ENCODE assay signal across 11 cellular contexts in genomic region chr9:131666779-131667178, GRCh38.
A peak's percentile ranks its signal among the peaks of the same experiment; 100 is the strongest.
DNase-seq lines count a peak whose midpoint lies in the region; ATAC-seq and TF ChIP-seq lines count a peak whose summit lies in the region.
"Had no signal": no experiment of that assay in that cellular context is flagged by ENCODE, and none has a peak within 500 bp of the region (broad histone marks: within the 10 kb centered on the region; RNA-seq: fewer than 3 reads in every experiment).

No MANE protein-coding gene starts in this region.

- H2AK5ac ChIP-seq in trophoblast cell (ENCODE audit: low read length): peak overlapping the region; percentile 57

- no peak for TF ChIP-seq CTCF in DOHH2 (IDR thresholded peaks at IDR 0.05; ENCODE audit: low read depth, low read length, poor library complexity, severe bottlenecking)
- TF ChIP-seq CTCF in PC-3 (conservative IDR thresholded peaks at IDR 0.05; ENCODE audit: low read depth, low read length): no peak

- intact Hi-C loops in PC-3 (cut with micrococcal nuclease): no loop called here

- H3K4me3 Mint-ChIP-seq in T-cell: peak overlapping the region; percentile 67 to 81 (median 71)
- H3K4me3 Mint-ChIP-seq in activated naive CD8-positive, alpha-beta T cell treated with anti-CD3 and anti-CD28 coated beads for 36 hours: peak overlapping the region; percentile 47

- peak overlapping the region; percentile 13 for H3K14ac ChIP-seq in trophoblast cell (ENCODE audit: low read length)

- H3K36me3 Mint-ChIP-seq in T-cell: peaks cover 20% of the 10 kb centered on the region
- peaks cover 21% of the 10 kb centered on the region for H3K36me3 Mint-ChIP-seq in activated naive CD8-positive, alpha-beta T cell treated with anti-CD3 and anti-CD28 coated beads for 36 hours

- no TSS peak for BruUV-seq in PC-3 (replicated peaks; lab: Mats Ljungman, UMichigan)

- H3K9ac ChIP-seq in trophoblast cell (ENCODE audit: low read length) (no peak overlapping the region), PC-3 (ENCODE audit: low read length) (no peak overlapping the region)

- H3K9me2 ChIP-seq in DOHH2 (replicated peaks; ENCODE audit: control insufficient read depth, low read length): no peaks in the 10 kb centered on the region
- no peaks in the 10 kb centered on the region for H3K9me2 ChIP-seq in PC-3 (replicated peaks; ENCODE audit: low read length)

- H3K18ac ChIP-seq in trophoblast cell (ENCODE audit: low read length): peak overlapping the region; percentile 51

- peaks cover 46% of the 10 kb centered on the region for H3K36me3 ChIP-seq in DOHH2 (ENCODE audit: control insufficient read depth, low read length)
- H3K36me3 ChIP-seq in trophoblast cell (ENCODE audit: control insufficient read depth in 1 of 2, insufficient read depth in 2 of 2, low read length in 2 of 2): peaks cover 0 to 4% of the 10 kb centered on the region in 2 experiments
- H3K36me3 ChIP-seq in PC-3 (ENCODE audit: low read depth, low read length): no peaks in the 10 kb centered on the region

- peaks cover 23% of the 10 kb centered on the region for H3F3A ChIP-seq in DOHH2 (ENCODE audit: control insufficient read depth, insufficient read depth)
- no peaks in the 10 kb centered on the region for H3F3A ChIP-seq in PC-3 (ENCODE audit: low read length, unreplicated experiment)

- H3K23ac ChIP-seq in trophoblast cell (ENCODE audit: low read length): no peak overlapping the region

- H3K4me2 ChIP-seq in DOHH2 (ENCODE audit: low read length) (peak overlapping the region; percentile 91), trophoblast cell (ENCODE audit: low read length) (no peak overlapping the region), PC-3 (ENCODE audit: low read length) (no peak overlapping the region)

- peak overlapping the region; percentile 12 for H2BK12ac ChIP-seq in trophoblast cell (ENCODE audit: low read length)

- no peaks in the 10 kb centered on the region for H3K9me3 Mint-ChIP-seq in T-cell
- H3K9me3 Mint-ChIP-seq in activated naive CD8-positive, alpha-beta T cell treated with anti-CD3 and anti-CD28 coated beads for 36 hours: no peaks in the 10 kb centered on the region

- peaks cover 19% of the 10 kb centered on the region for H3K79me1 ChIP-seq in trophoblast cell (ENCODE audit: low read length)

- H3K27ac ChIP-seq in DOHH2 (ENCODE audit: low read depth, low read length) (peak overlapping the region; percentile 9; the same call in 1 of the 2 replicates), trophoblast cell (ENCODE audit: low read depth, low read length) (peak overlapping the region; percentile 4), PC-3 (ENCODE audit: low read length) (no peak overlapping the region)

- H4K12ac ChIP-seq in trophoblast cell (ENCODE audit: low read depth, low read length): no peak overlapping the region

- H2AFZ ChIP-seq in trophoblast cell (ENCODE audit: insufficient read depth, low read length, poor library complexity) (no peak overlapping the region), PC-3 (ENCODE audit: low read length) (no peak overlapping the region)

- H3K79me2 ChIP-seq in DOHH2 (ENCODE audit: control insufficient read depth, low read length): peaks cover 98% of the 10 kb centered on the region
- peaks cover 9% of the 10 kb centered on the region for H3K79me2 ChIP-seq in trophoblast cell (ENCODE audit: control insufficient read depth, insufficient read depth, low read length, poor library complexity)
- H3K79me2 ChIP-seq in PC-3 (ENCODE audit: low read length): peaks cover 4% of the 10 kb centered on the region; the same call in 1 of the 2 replicates

- H3K4me1 ChIP-seq in DOHH2 (ENCODE audit: control insufficient read depth, low read length) (peaks cover 95% of the 10 kb centered on the region), trophoblast cell (ENCODE audit: control insufficient read depth in 1 of 2, insufficient read depth in 2 of 2, low read length in 2 of 2) (peaks cover 41 to 44% of the 10 kb centered on the region in 2 experiments), PC-3 (ENCODE audit: insufficient read depth, low read length) (peaks cover 33% of the 10 kb centered on the region)

- H3K27me3 ChIP-seq in DOHH2 (ENCODE audit: control insufficient read depth, low read length) (no peaks in the 10 kb centered on the region), trophoblast cell (ENCODE audit: insufficient read depth, low read length) (no peaks in the 10 kb centered on the region), PC-3 (ENCODE audit: low read length) (no peaks in the 10 kb centered on the region)

- POLR2A ChIA-PET in T-cell (lab: Charles Lee) (interaction anchor here (0.6 to 1.4 kb wide), 5 partner anchors 9 to 72 kb away, joined by 3 to 4 read pairs (median 3); no protein-coding TSS in a partner anchor), PC-3 (lab: Charles Lee; ENCODE audit: unreplicated experiment) (no interaction called here)

- no peaks in the 10 kb centered on the region for H3K27me3 Mint-ChIP-seq in T-cell
- no peaks in the 10 kb centered on the region for H3K27me3 Mint-ChIP-seq in activated naive CD8-positive, alpha-beta T cell treated with anti-CD3 and anti-CD28 coated beads for 36 hours

- peaks cover 4% of the 10 kb centered on the region for H4K20me1 ChIP-seq in DOHH2 (ENCODE audit: control insufficient read depth, insufficient read depth, low read depth, low read length)
- H4K20me1 ChIP-seq in PC-3 (ENCODE audit: low read length): no peaks in the 10 kb centered on the region

- CTCF ChIA-PET in T-cell (lab: Charles Lee): interaction anchor here in 1 of 2 donors (0.8 to 1.1 kb wide), 2 partner anchors 23 to 64 kb away, joined by 3 to 4 read pairs; no protein-coding TSS in a partner anchor
- CTCF ChIA-PET in PC-3 (lab: Charles Lee): interaction anchor here (0.5 kb wide), 1 partner anchor 13 kb away, joined by 3 read pairs; no protein-coding TSS in a partner anchor

- H4K91ac ChIP-seq in trophoblast cell (ENCODE audit: low read depth, low read length): peak overlapping the region; percentile 30

- H4K8ac ChIP-seq in trophoblast cell (ENCODE audit: low read depth, low read length): no peak overlapping the region

- H2BK5ac ChIP-seq in trophoblast cell (ENCODE audit: low read depth, low read length, poor library complexity): peak overlapping the region; percentile 16

- ATAC-seq in T-cell (replicated peaks in 1 of 4): peak in 3 of 4 experiments; percentile 17 to 41 (median 28)
- ATAC-seq in PC-3: no peak
- ATAC-seq in HG03469 (IDR thresholded peaks at IDR 0.05; ENCODE audit: unreplicated experiment): no peak

- DNase-seq in T-cell: peak in 25 of 34 experiments; percentile 25 to 52 (median 36)
- no peak for DNase-seq in activated naive CD8-positive, alpha-beta T cell treated with anti-CD3 and anti-CD28 coated beads for 36 hours
- no peak for DNase-seq in trophoblast cell
- DNase-seq in hippocampal formation (lab: John Stamatoyannopoulos, UW): no peak
- no peak for DNase-seq in C1 segment of cervical spinal cord (lab: John Stamatoyannopoulos, UW)
- DNase-seq in PC-3: no peak
- DNase-seq: NCI-H226, substantia nigra had no signal

- H3K27ac Mint-ChIP-seq in T-cell: peak overlapping the region; percentile 95 to 96
- H3K27ac Mint-ChIP-seq in activated naive CD8-positive, alpha-beta T cell treated with anti-CD3 and anti-CD28 coated beads for 36 hours: peak overlapping the region; percentile 98

- no CpG with 5 or more reads among the region's 8 CpGs for WGBS in trophoblast cell (ENCODE audit: extremely low coverage, insufficient coverage, insufficient read length)

- H3K4ac ChIP-seq in trophoblast cell (ENCODE audit: low read depth, low read length): peak overlapping the region; percentile 26

- H3K9me3 ChIP-seq in DOHH2 (ENCODE audit: control insufficient read depth, insufficient read depth, low read length) (no peaks in the 10 kb centered on the region), trophoblast cell (ENCODE audit: insufficient read depth, low read depth, low read length) (no peaks in the 10 kb centered on the region), PC-3 (ENCODE audit: low read length) (no peaks in the 10 kb centered on the region)

- H2BK120ac ChIP-seq in trophoblast cell (ENCODE audit: insufficient read depth, low read length, poor library complexity): no peak overlapping the region

- peaks cover 85 to 95% (median 94%) of the 10 kb centered on the region in 3 donors for H3K4me1 Mint-ChIP-seq in T-cell
- peaks cover 71% of the 10 kb centered on the region for H3K4me1 Mint-ChIP-seq in activated naive CD8-positive, alpha-beta T cell treated with anti-CD3 and anti-CD28 coated beads for 36 hours

- H3K4me3 ChIP-seq in DOHH2 (ENCODE audit: low read length): no peak overlapping the region
- H3K4me3 ChIP-seq in trophoblast cell (ENCODE audit: low read depth, low read length): no peak overlapping the region
- H3K4me3 ChIP-seq in PC-3 (ENCODE audit: low read length): no peak overlapping the region
- H3K4me3 ChIP-seq: coronary artery had no signal

Comparison
In these comparisons a context has a peak if more than half of its experiments do, and no peak if none do; other contexts are left out.
1. ATAC-seq: peak in T-cell (3 of 4); none in PC-3 (single experiment) and HG03469 (single experiment).
2. DNase-seq: peak in T-cell (25 of 34); none in activated naive CD8-positive, alpha-beta T cell treated with anti-CD3 and anti-CD28 coated beads for 36 hours (single experiment), trophoblast cell (0 of 2), hippocampal formation (0 of 2), C1 segment of cervical spinal cord (0 of 14) and PC-3 (single experiment).